In genomic region chr20:48723308-48724264, GRCh38 we compare ENCODE assay signal across 9 cellular contexts.
A peak's percentile ranks its signal among the peaks of the same experiment; 100 is the strongest.
DNase-seq lines count a peak whose midpoint lies in the region; ATAC-seq lines count a peak whose summit lies in the region.
"Had no signal": no experiment of that assay in that cellular context is flagged by ENCODE, and none has a peak within 500 bp of the region (broad histone marks: within the 10 kb centered on the region; RNA-seq: fewer than 3 reads in every experiment).

No MANE protein-coding gene starts in this region.

- peak overlapping the region; percentile 74 for H3K27ac Mint-ChIP-seq in stimulated activated naive CD8-positive, alpha-beta T cell treated with anti-CD3 and anti-CD28 coated beads, Interleukin-15, Interleukin-2, amounts not matched to agents 100 ng/mL and 50 ng/mL, for 24 hours
- H3K27ac Mint-ChIP-seq in dendritic cell treated with granulocyte-macrophage colony-stimulating factor and Interleukin-4, amounts not matched to agents 40 ng/mL and 50 ng/mL, for 4 days, result peak overlapping the region; percentile 80

- no peaks in the 10 kb centered on the region for H3K9me3 ChIP-seq in mucosa of rectum (ENCODE audit: control insufficient read depth in 2 of 2, low read length in 2 of 2)

- no peak overlapping the region for H3K4me3 ChIP-seq in mucosa of rectum (ENCODE audit: low read length in 2 of 2)

- peaks cover 0 to 12% of the 10 kb centered on the region in 2 donors for H3K36me3 ChIP-seq in mucosa of rectum (ENCODE audit: control insufficient read depth in 2 of 2, insufficient read depth in 2 of 2, low read length in 2 of 2)

- H3K27me3 ChIP-seq in mucosa of rectum (ENCODE audit: control insufficient read depth in 2 of 2, insufficient read depth in 2 of 2, low read length in 2 of 2), result no peaks in the 10 kb centered on the region

- ATAC-seq in stimulated activated naive CD8-positive, alpha-beta T cell treated with anti-CD3 and anti-CD28 coated beads, Interleukin-15, Interleukin-2, amounts not matched to agents 100 U/mL and 50 U/mL, for 24 hours, result no peak
- no peak for ATAC-seq in HG02870 (IDR thresholded peaks at IDR 0.05; ENCODE audit: unreplicated experiment)

- H3K4me1 Mint-ChIP-seq in stimulated activated naive CD8-positive, alpha-beta T cell treated with anti-CD3 and anti-CD28 coated beads, Interleukin-15, Interleukin-2, amounts not matched to agents 100 ng/mL and 50 ng/mL, for 24 hours (ENCODE audit: low read depth), result peaks cover 77% of the 10 kb centered on the region
- peaks cover 96% of the 10 kb centered on the region for H3K4me1 Mint-ChIP-seq in dendritic cell treated with granulocyte-macrophage colony-stimulating factor and Interleukin-4, amounts not matched to agents 40 ng/mL and 50 ng/mL, for 4 days (ENCODE audit: low read depth)

- no peak overlapping the region for H3K9ac ChIP-seq in mucosa of rectum (ENCODE audit: low read depth in 1 of 2, low read length in 2 of 2)

- peaks cover 74% of the 10 kb centered on the region for H3K36me3 Mint-ChIP-seq in stimulated activated naive CD8-positive, alpha-beta T cell treated with anti-CD3 and anti-CD28 coated beads, Interleukin-15, Interleukin-2, amounts not matched to agents 100 ng/mL and 50 ng/mL, for 24 hours (ENCODE audit: low read depth)
- peaks cover 86% of the 10 kb centered on the region for H3K36me3 Mint-ChIP-seq in dendritic cell treated with granulocyte-macrophage colony-stimulating factor and Interleukin-4, amounts not matched to agents 40 ng/mL and 50 ng/mL, for 4 days (ENCODE audit: low read depth)

- H3K27ac ChIP-seq in mucosa of rectum (ENCODE audit: low read depth in 2 of 2, low read length in 2 of 2), result peak overlapping the region; percentile 65 to 71

- H3K4me3 Mint-ChIP-seq in stimulated activated naive CD8-positive, alpha-beta T cell treated with anti-CD3 and anti-CD28 coated beads, Interleukin-15, Interleukin-2, amounts not matched to agents 100 ng/mL and 50 ng/mL, for 24 hours, result no peak overlapping the region
- H3K4me3 Mint-ChIP-seq in dendritic cell treated with granulocyte-macrophage colony-stimulating factor and Interleukin-4, amounts not matched to agents 40 ng/mL and 50 ng/mL, for 4 days, result peak overlapping the region; percentile 20

- DNase-seq in stimulated activated naive CD8-positive, alpha-beta T cell treated with anti-CD3 and anti-CD28 coated beads, Interleukin-15, Interleukin-2, amounts not matched to agents 100 U/mL and 50 U/mL, for 24 hours, result no peak
- DNase-seq in central memory CD4-positive, alpha-beta T cell, result no peak
- no peak for DNase-seq in KG1 (lab: John Stamatoyannopoulos, UW)
- no peak for DNase-seq in activated CD8-positive, alpha-beta memory T cell treated with anti-CD3 and anti-CD28 coated beads, Interleukin-2, amount 50 U/mL, for 4 hours
- DNase-seq: DMS79 treated with DMSO at 0.1 percent for 48 hours had no signal

- no peaks in the 10 kb centered on the region for H3K27me3 Mint-ChIP-seq in stimulated activated naive CD8-positive, alpha-beta T cell treated with anti-CD3 and anti-CD28 coated beads, Interleukin-15, Interleukin-2, amounts not matched to agents 100 ng/mL and 50 ng/mL, for 24 hours
- no peaks in the 10 kb centered on the region for H3K27me3 Mint-ChIP-seq in dendritic cell treated with granulocyte-macrophage colony-stimulating factor and Interleukin-4, amounts not matched to agents 40 ng/mL and 50 ng/mL, for 4 days

- peaks cover 21 to 28% of the 10 kb centered on the region in 2 donors for H3K4me1 ChIP-seq in mucosa of rectum (ENCODE audit: control insufficient read depth in 2 of 2, insufficient read depth in 2 of 2, low read length in 2 of 2)

- H3K9me3 Mint-ChIP-seq in stimulated activated naive CD8-positive, alpha-beta T cell treated with anti-CD3 and anti-CD28 coated beads, Interleukin-15, Interleukin-2, amounts not matched to agents 100 ng/mL and 50 ng/mL, for 24 hours, result no peaks in the 10 kb centered on the region
- no peaks in the 10 kb centered on the region for H3K9me3 Mint-ChIP-seq in dendritic cell treated with granulocyte-macrophage colony-stimulating factor and Interleukin-4, amounts not matched to agents 40 ng/mL and 50 ng/mL, for 4 days

- intact Hi-C loops in dendritic cell treated with granulocyte-macrophage colony-stimulating factor and Interleukin-4, amounts not matched to agents 40 ng/mL and 50 ng/mL, for 4 days (cut with micrococcal nuclease), result loop anchor here (5.0 kb wide), 1 partner anchor 104 kb away; the partner anchor contains the start of gene PREX1
